Comparison of ENCODE assay signal across 8 cellular contexts in genomic region chr7:24980695-24981543, GRCh38. TPM values are rescaled to one million over a fixed set of nuclear protein-coding genes. Genes with fewer than 3 reads are reported as not detected.
DNase-seq lines count a peak whose midpoint lies in the region; ATAC-seq and TF ChIP-seq lines count a peak whose summit lies in the region.

No MANE protein-coding gene starts in this region.

- H3K4me1 ChIP-seq in Panc1 (ENCODE audit: control insufficient read depth, insufficient read depth, low read length), result peaks cover 6% of the 10 kb centered on the region; the same call in 1 of the 2 replicates

- TF ChIP-seq CTCF in Panc1 (IDR thresholded peaks at IDR 0.05) (no peak), MCF 10A (IDR thresholded peaks at IDR 0.05; ENCODE audit: unreplicated experiment) (peak; percentile 20)

- H3K4me1 Mint-ChIP-seq in MCF 10A (ENCODE audit: insufficient read depth, unreplicated experiment), result peaks cover 36% of the 10 kb centered on the region

- no peaks in the 10 kb centered on the region for H3K9me3 Mint-ChIP-seq in MCF 10A (ENCODE audit: unreplicated experiment)

- H3K27me3 Mint-ChIP-seq in MCF 10A (ENCODE audit: insufficient read depth, unreplicated experiment), result no peaks in the 10 kb centered on the region

- H3K4me3 Mint-ChIP-seq in MCF 10A (ENCODE audit: unreplicated experiment), result peak overlapping the region; percentile 82

- POLR2A ChIA-PET in Panc1 (lab: Charles Lee) (interaction anchor here (0.5 kb wide), 1 partner anchor 36 kb away, joined by 4 read pairs; no protein-coding TSS in a partner anchor), MCF 10A (lab: Yijun Ruan, JAX) (interaction anchor here (0.6 to 7.5 kb wide), 34 partner anchors 9 to 311 kb away, joined by 3 to 163 read pairs (median 6); no protein-coding TSS in a partner anchor)

- H3K36me3 ChIP-seq in Panc1 (ENCODE audit: control insufficient read depth, insufficient read depth, low read length), result 0 out of 2 replicates have a peak, but pooled peaks cover 3% of the 10 kb centered on the region

- in situ Hi-C loops in Panc1 (cut with HindIII; ENCODE audit: low pct_unique_long_range_greater_than_20kb, low sequenced_read_pairs), result no loop called here

- BruUV-seq in Panc1 (replicated peaks; lab: Mats Ljungman, UMichigan) (no TSS peak), MCF 10A (replicated peaks; lab: Mats Ljungman, UMichigan) (no TSS peak)

- H3K9me3 ChIP-seq in Panc1 (ENCODE audit: control insufficient read depth, insufficient read depth, low read depth, low read length), result no peaks in the 10 kb centered on the region

- intact Hi-C loops in Panc1 (cut with micrococcal nuclease; ENCODE audit: unreplicated experiment) (loop anchor here (5.0 kb wide), 2 partner anchors 86 to 111 kb away; no protein-coding TSS in a partner anchor), MCF 10A (cut with micrococcal nuclease) (loop anchor here (1.0 kb wide), 3 partner anchors 74 to 113 kb away; no protein-coding TSS in a partner anchor)

- H3K27me3 ChIP-seq in Panc1 (ENCODE audit: control insufficient read depth, insufficient read depth, low read length) (peaks cover 12% of the 10 kb centered on the region), layer of hippocampus (ENCODE audit: control insufficient read depth, insufficient read depth, low read length) (no peaks in the 10 kb centered on the region)

- H3K4me3 ChIP-seq in Panc1 (ENCODE audit: low read depth in 2 of 2, low read length in 2 of 2), result peak overlapping the region; percentile 74 to 79

- peak; percentile 19 for ATAC-seq in HG02885 (IDR thresholded peaks at IDR 0.05; ENCODE audit: poor library complexity, unreplicated experiment)
- peak; percentile 6; the same call in 1 of the 2 replicates for ATAC-seq in Panc1
- ATAC-seq in GM19452 (IDR thresholded peaks at IDR 0.05; ENCODE audit: unreplicated experiment), result no peak

- peak overlapping the region; percentile 20 for H3K27ac Mint-ChIP-seq in MCF 10A (ENCODE audit: low read depth, unreplicated experiment)

- DNase-seq in SKM-1 treated with dmso at 0.1 percent for 144 hours (lab: John Stamatoyannopoulos, UW; ENCODE audit: unreplicated experiment) (peak; percentile 37), SKM-1 (lab: John Stamatoyannopoulos, UW; ENCODE audit: unreplicated experiment) (no peak), Panc1 (ENCODE audit: low read depth, low spot score) (no peak), MCF 10A (ENCODE audit: unreplicated experiment) (peak; percentile 67)
- peak; percentile 57 for DNase-seq in stimulated activated CD8-positive, alpha-beta memory T cell treated with anti-CD3 and anti-CD28 coated beads, Interleukin-4, amount 100 ng/mL, for 48 hours

- H3K27ac ChIP-seq in Panc1 (ENCODE audit: low read length) (peak overlapping the region; percentile 75), layer of hippocampus (ENCODE audit: low read depth, low read length) (peak overlapping the region; percentile 87)

- H3K36me3 Mint-ChIP-seq in MCF 10A (ENCODE audit: insufficient read depth, unreplicated experiment), result no peaks in the 10 kb centered on the region

- CTCF ChIA-PET in Panc1 (lab: Charles Lee) (interaction anchor here (0.9 to 2.1 kb wide), 3 partner anchors 89 to 162 kb away, joined by 3 to 9 read pairs (median 4); no protein-coding TSS in a partner anchor), MCF 10A (lab: Yijun Ruan, JAX) (interaction anchor here (0.6 to 7.5 kb wide), 34 partner anchors 9 to 1249 kb away, joined by 3 to 104 read pairs (median 6); no protein-coding TSS in a partner anchor)

RNA-seq across cellular contexts. Expression of gene OSBPL3, which starts 0.9 kb away (rescaled TPM):
- total RNA-seq in Panc1 (2021; ENCODE audit: unreplicated experiment) (9.2 TPM), MCF 10A (2022) (33.8 and 35.7 TPM in 2 replicates)
- 3.1 TPM for polyA plus RNA-seq in Panc1 (2012; ENCODE audit: insufficient read length)

Comparison
In these comparisons a context has a peak if more than half of its experiments do, and no peak if none do; other contexts are left out.
1. DNase-seq: peak in SKM-1 treated with dmso at 0.1 percent for 144 hours (single experiment), MCF 10A (single experiment) and stimulated activated CD8-positive, alpha-beta memory T cell treated with anti-CD3 and anti-CD28 coated beads, Interleukin-4, amount 100 ng/mL, for 48 hours (single experiment); none in SKM-1 (single experiment) and Panc1 (single experiment).